In genomic region chr11:23520226-23520960, GRCh38 we compare ENCODE assay signal across 29 cellular contexts.
"Had no signal": no experiment of that assay in that cellular context is flagged by ENCODE, and none has a peak within 500 bp of the region (broad histone marks: within the 10 kb centered on the region; RNA-seq: fewer than 3 reads in every experiment).

No MANE protein-coding gene starts in this region.

- FAIRE-seq: bronchial epithelial cell, RCC 7860 had no signal

- H3K9me3 ChIP-seq: adrenal gland had no signal

- H3K27me3 Mint-ChIP-seq: activated CD4-positive, alpha-beta T cell treated with anti-CD3 and anti-CD28 coated beads, Interleukin-2, amount 10 ng/mL, durations not matched to agents 24 days and 14 days; activated CD8-positive, alpha-beta T cell treated with anti-CD3 and anti-CD28 coated beads for 36 hours; activated T-cell treated with anti-CD3 and anti-CD28 coated beads, Interleukin-2, amount 50 U/mL, for 24 hours; brain; IgD-negative memory B cell had no signal

- DNase-seq: activated CD4-positive, alpha-beta T cell treated with anti-CD3 and anti-CD28 coated beads, Interleukin-2, amount 10 ng/mL, durations not matched to agents 24 days and 14 days; activated CD4-positive, alpha-beta T cell treated with anti-CD3 and anti-CD28 coated beads, Interleukin-2, amount 50 U/mL, for 4 hours; activated CD8-positive, alpha-beta T cell treated with anti-CD3 and anti-CD28 coated beads for 36 hours; activated gamma-delta T cell; activated naive CD4-positive, alpha-beta T cell treated with Interleukin-2 at 50 U/mL for 16 hours; activated T-cell treated with anti-CD3 and anti-CD28 coated beads, Interleukin-2, amount 50 U/mL, for 24 hours; adrenal gland; caudate nucleus; Karpas-422; KBM-7; NCI-H1048; NCI-H1105 treated with DMSO at 0.1 percent for 48 hours; NCI-H1436 treated with DMSO at 0.1 percent for 48 hours; NCI-H1694 treated with DMSO at 0.1 percent for 48 hours; NCI-H2029; NCI-H345; NCI-H524 treated with DMSO at 0.1 percent for 48 hours; PC-3; Right ventricle myocardium superior; SW 1271; T1000; WERI-Rb-1 had no signal

- H3K4me1 Mint-ChIP-seq: activated CD4-positive, alpha-beta T cell treated with anti-CD3 and anti-CD28 coated beads, Interleukin-2, amount 10 ng/mL, durations not matched to agents 24 days and 14 days; brain; IgD-negative memory B cell had no signal

- H3K4me3 ChIP-seq: adrenal gland had no signal

- H3K27ac Mint-ChIP-seq: activated CD4-positive, alpha-beta T cell treated with anti-CD3 and anti-CD28 coated beads, Interleukin-2, amount 10 ng/mL, durations not matched to agents 24 days and 14 days; activated CD8-positive, alpha-beta T cell treated with anti-CD3 and anti-CD28 coated beads for 36 hours; activated naive CD4-positive, alpha-beta T cell treated with anti-CD3 and anti-CD28 coated beads, Interleukin-2, amount 50 U/mL, for 72 hours; activated T-cell treated with anti-CD3 and anti-CD28 coated beads, Interleukin-2, amount 50 U/mL, for 24 hours; activated T-helper 2 cell treated with anti-CD3 and anti-CD28 coated beads, Interferon-gamma antibody, Interleukin-2, Interleukin-4, amounts not matched to agents 10 μg/mL and 5 μg/mL and 100 μg/mL, durations not matched to agents 14 hours and 24 hours and 36 hours; brain; IgD-negative memory B cell had no signal

- H3K4me3 Mint-ChIP-seq: activated CD4-positive, alpha-beta T cell treated with anti-CD3 and anti-CD28 coated beads, Interleukin-2, amount 10 ng/mL, durations not matched to agents 24 days and 14 days; activated CD8-positive, alpha-beta T cell treated with anti-CD3 and anti-CD28 coated beads for 36 hours; activated T-cell treated with anti-CD3 and anti-CD28 coated beads, Interleukin-2, amount 50 U/mL, for 24 hours; brain; IgD-negative memory B cell had no signal

- H3K36me3 ChIP-seq: adrenal gland, WERI-Rb-1 had no signal

- H3K4me1 ChIP-seq: adrenal gland had no signal

- H3K9me3 Mint-ChIP-seq: activated CD4-positive, alpha-beta T cell treated with anti-CD3 and anti-CD28 coated beads, Interleukin-2, amount 10 ng/mL, durations not matched to agents 24 days and 14 days; activated CD8-positive, alpha-beta T cell treated with anti-CD3 and anti-CD28 coated beads for 36 hours; activated T-cell treated with anti-CD3 and anti-CD28 coated beads, Interleukin-2, amount 50 U/mL, for 24 hours; activated T-helper 2 cell treated with anti-CD3 and anti-CD28 coated beads, Interferon-gamma antibody, Interleukin-2, Interleukin-4, amounts not matched to agents 10 μg/mL and 5 μg/mL and 100 μg/mL, durations not matched to agents 14 hours and 24 hours and 36 hours; IgD-negative memory B cell had no signal

- H3K36me3 Mint-ChIP-seq: activated naive CD4-positive, alpha-beta T cell treated with anti-CD3 and anti-CD28 coated beads, Interleukin-2, amount 50 U/mL, for 72 hours; brain; IgD-negative memory B cell had no signal

- ATAC-seq: activated CD8-positive, alpha-beta T cell treated with anti-CD3 and anti-CD28 coated beads for 36 hours; activated naive CD4-positive, alpha-beta T cell treated with anti-CD3 and anti-CD28 coated beads, Interleukin-2, amount 50 U/mL, for 72 hours; PC-3 had no signal

- H3K27ac ChIP-seq: adrenal gland, RWPE1, WERI-Rb-1 had no signal
